16 cellular contexts compared by ENCODE assay signal in the genomic region with DNA sequence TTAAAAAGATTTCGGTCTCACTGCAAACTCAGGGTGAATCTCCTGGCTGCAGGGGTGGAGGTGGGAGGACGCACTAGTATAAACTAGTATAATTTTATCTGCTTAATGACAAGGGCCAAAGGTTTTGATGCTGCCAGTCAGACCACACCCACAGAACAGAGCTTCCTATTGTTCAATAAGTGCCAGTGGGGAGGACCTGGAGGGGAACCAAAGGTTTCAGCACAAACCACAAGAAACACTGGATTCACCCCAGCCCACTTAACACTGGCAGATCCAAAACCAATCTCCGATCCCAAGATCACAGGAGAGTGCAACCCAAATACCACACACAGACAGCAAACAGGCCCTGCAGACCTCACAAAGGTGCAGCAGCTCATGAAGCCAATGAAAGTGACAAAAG. TPM values are rescaled to one million over a fixed set of nuclear protein-coding genes. Genes with fewer than 3 reads are reported as not detected.
DNase-seq lines count a peak whose midpoint lies in the region; ATAC-seq, FAIRE-seq and TF ChIP-seq lines count a peak whose summit lies in the region.
"Had no signal": no experiment of that assay in that cellular context is flagged by ENCODE, and none has a peak within 500 bp of the region (broad histone marks: within the 10 kb centered on the region; RNA-seq: fewer than 3 reads in every experiment).

No MANE protein-coding gene starts in this region.

- 78% methylated on average over 3 of the region's 3 CpGs for WGBS in HepG2 (ENCODE audit: low lambda C conversion rate)
- WGBS in stomach, 5 donors: 56 to 81% (median 65%) methylated on average over 3 of the region's 3 CpGs

- H2AFZ ChIP-seq in PC-9: no peak overlapping the region
- H2AFZ ChIP-seq in HepG2 (ENCODE audit: low read length): no peak overlapping the region

- H3K36me3 ChIP-seq in PC-9 (ENCODE audit: low read depth) (peaks cover 14% of the 10 kb centered on the region), HepG2 (replicated peaks in 1 of 2; ENCODE audit: control insufficient read depth in 1 of 2, insufficient read depth in 2 of 2, low read length in 2 of 2) (peaks cover 0 to 2% of the 10 kb centered on the region in 2 experiments; a peak in 1 of 5 replicates), stomach (no peaks in the 10 kb centered on the region)
- H3K36me3 ChIP-seq: ascending aorta, gastroesophageal sphincter had no signal

- POLR2A ChIA-PET in PC-9 (lab: Charles Lee; ENCODE audit: unreplicated experiment) (interaction anchor here (1.2 kb wide), 1 partner anchor 31 kb away, joined by 3 read pairs; no protein-coding TSS in a partner anchor), HepG2 (lab: Yijun Ruan, JAX) (no interaction called here)

- CTCF ChIA-PET in PC-9 (lab: Charles Lee): interaction anchor here (1.1 kb wide), 1 partner anchor 17 kb away, joined by 4 read pairs; no protein-coding TSS in a partner anchor
- CTCF ChIA-PET in HepG2 (lab: Yijun Ruan, JAX; ENCODE audit: low intra/inter-chr PET ratio, low total read pairs): no interaction called here

- intact Hi-C loops in CD14-positive monocyte (cut with micrococcal nuclease) (no loop called here), PC-9 (cut with micrococcal nuclease; ENCODE audit: unreplicated experiment) (no loop called here), HepG2 (cut with micrococcal nuclease; ENCODE audit: unreplicated experiment) (no loop called here), stomach (cut with DNase I; ENCODE audit: low total_unique reads) (no loop called here)

- FAIRE-seq in HepG2 (lab: Jason Lieb, UNC): no peak
- FAIRE-seq: kidney had no signal

- H3K4me3 Mint-ChIP-seq in CD14-positive monocyte: peak overlapping the region in 1 of 2 donors; percentile 21
- H3K4me3 Mint-ChIP-seq: type B pancreatic cell had no signal

- TF ChIP-seq RAD21 in HepG2 (CRISPR knock-in tag; IDR thresholded peaks at IDR 0.05): no peak

- no peak; a peak in 1 of 4 replicates for TF ChIP-seq EP300 in HepG2 (IDR thresholded peaks at IDR 0.05; ENCODE audit: low read depth in 2 of 2, low read length in 2 of 2)
- TF ChIP-seq EP300 in HepG2 (CRISPR knock-in tag; IDR thresholded peaks at IDR 0.05; ENCODE audit: borderline replicate concordance): no peak
- TF ChIP-seq EP300 in stomach (IDR thresholded peaks at IDR 0.05): no peak

- peaks cover 0 to 6% (median 0%) of the 10 kb centered on the region in 3 donors for H3K27me3 Mint-ChIP-seq in CD14-positive monocyte (ENCODE audit: low read depth in 3 of 3)
- H3K27me3 Mint-ChIP-seq: type B pancreatic cell had no signal

- H4K20me1 ChIP-seq in PC-9 (ENCODE audit: insufficient read depth) (peaks cover 24% of the 10 kb centered on the region), HepG2 (ENCODE audit: insufficient read depth, low read length) (peaks cover 6% of the 10 kb centered on the region; the same call in 1 of the 2 replicates)

- H3K36me3 Mint-ChIP-seq in CD14-positive monocyte: peaks cover 24 to 39% of the 10 kb centered on the region in 2 donors

- TF ChIP-seq POLR2A in HepG2 (IDR thresholded peaks at IDR 0.05; ENCODE audit: insufficient read depth in 1 of 2, low read depth in 2 of 2, low read length in 2 of 2): no peak
- TF ChIP-seq POLR2A in stomach (IDR thresholded peaks at IDR 0.05): no peak

- no TSS peak for BruUV-seq in PC-9 (replicated peaks; lab: Mats Ljungman, UMichigan)
- no TSS peak for BruUV-seq in HepG2 (replicated peaks; lab: Mats Ljungman, UMichigan)

- no peaks in the 10 kb centered on the region for H3K9me2 ChIP-seq in PC-9 (ENCODE audit: insufficient read depth)

- H3F3A ChIP-seq in PC-9 (ENCODE audit: insufficient read depth, low read depth): peaks cover 35% of the 10 kb centered on the region

- peaks cover 0 to 5% (median 0%) of the 10 kb centered on the region in 7 donors for H3K9me3 Mint-ChIP-seq in CD14-positive monocyte
- H3K9me3 Mint-ChIP-seq: nephron, type B pancreatic cell had no signal

- H3K4me2 ChIP-seq in PC-9 (peak overlapping the region; percentile 63), HepG2 (ENCODE audit: low read depth, low read length) (no peak overlapping the region)

- H3K27ac Mint-ChIP-seq in CD14-positive monocyte: peak overlapping the region in 5 of 7 donors; percentile 4 to 82 (median 30)
- H3K27ac Mint-ChIP-seq: type B pancreatic cell had no signal

- no peaks in the 10 kb centered on the region for H3K27me3 ChIP-seq in PC-9 (ENCODE audit: insufficient read depth, low read depth)
- H3K27me3 ChIP-seq in HepG2 (ENCODE audit: control insufficient read depth in 1 of 2, insufficient read depth in 2 of 2, low read length in 2 of 2): no peaks in the 10 kb centered on the region
- H3K27me3 ChIP-seq in stomach: no peaks in the 10 kb centered on the region
- H3K27me3 ChIP-seq: ascending aorta, gastroesophageal sphincter had no signal

- H3K79me2 ChIP-seq in PC-9 (ENCODE audit: low read depth) (peaks cover 100% of the 10 kb centered on the region), HepG2 (ENCODE audit: insufficient read depth, low read length) (peaks cover 89% of the 10 kb centered on the region)

- DNase-seq in CD14-positive monocyte (ENCODE audit: low spot score) (no peak), COLO829 (ENCODE audit: low spot score) (peak; percentile 87), PC-9 (no peak), HepG2 (ENCODE audit: low spot score) (peak; percentile 66), activated gamma-delta T cell treated with Interleukin-2 at 50 U/mL for 16 hours (no peak), stomach (no peak), NCI-H146 (lab: John Stamatoyannopoulos, UW) (no peak)
- DNase-seq: DMS53; effector CD8-positive, alpha-beta T cell; kidney; NCI-H1105 treated with DMSO at 0.1 percent for 48 hours had no signal

- peaks cover 74% of the 10 kb centered on the region for H3K4me1 Mint-ChIP-seq in CD14-positive monocyte

- 0 out of 2 replicates have a peak overlapping the region, but pooled peaks have one; percentile 7 for H3K27ac ChIP-seq in PC-9
- H3K27ac ChIP-seq in HepG2 (ENCODE audit: extremely low read length, insufficient read depth, low read length): no peak overlapping the region
- no peak overlapping the region for H3K27ac ChIP-seq in stomach
- H3K27ac ChIP-seq: ascending aorta, gastroesophageal sphincter had no signal

- in situ Hi-C loops in HepG2 (cut with HindIII; ENCODE audit: extremely low pct_ligation_motif_present, low pct_unique_long_range_greater_than_20kb): no loop called here

- H3K4me3 ChIP-seq in PC-9 (no peak overlapping the region), HepG2 (replicated peaks in 1 of 3; ENCODE audit: insufficient read depth in 1 of 3, low read depth in 2 of 3, low read length in 3 of 3) (no peak overlapping the region), stomach (no peak overlapping the region)
- H3K4me3 ChIP-seq: ascending aorta, gastroesophageal sphincter had no signal

- H3K9ac ChIP-seq in HepG2 (ENCODE audit: insufficient read depth, low read depth, low read length): no peak overlapping the region

- H3K4me1 ChIP-seq in PC-9 (replicated peaks; ENCODE audit: insufficient read depth): peaks cover 80% of the 10 kb centered on the region
- H3K4me1 ChIP-seq in HepG2 (ENCODE audit: insufficient read depth, low read length): peaks cover 48% of the 10 kb centered on the region
- H3K4me1 ChIP-seq in stomach: peaks cover 20 to 53% (median 33%) of the 10 kb centered on the region in 4 donors

- H3K9me3 ChIP-seq in PC-9 (ENCODE audit: insufficient read depth, low read depth) (no peaks in the 10 kb centered on the region), HepG2 (ENCODE audit: low read length) (no peaks in the 10 kb centered on the region), stomach (no peaks in the 10 kb centered on the region)
- H3K9me3 ChIP-seq: ascending aorta, gastroesophageal sphincter had no signal

- ATAC-seq in HepG2 (peak; percentile 29; the same call in 1 of the 3 replicates), HG03108 (IDR thresholded peaks at IDR 0.05; ENCODE audit: unreplicated experiment) (no peak)
- ATAC-seq: gastroesophageal sphincter had no signal

- no peak for TF ChIP-seq CTCF in CD14-positive monocyte (IDR thresholded peaks at IDR 0.05)
- TF ChIP-seq CTCF in PC-9 (conservative IDR thresholded peaks at IDR 0.05): no peak
- TF ChIP-seq CTCF in HepG2 (CRISPR knock-in tag; IDR thresholded peaks at IDR 0.05): no peak
- TF ChIP-seq CTCF in stomach (IDR thresholded peaks at IDR 0.05): no peak

TF ChIP-seq in HepG2, 621 proteins besides CTCF, POLR2A, EP300 and RAD21:
- TF ChIP-seq SOX13 (IDR thresholded peaks at IDR 0.05): no peak
- peak in 1 of 2 experiments; percentile 39; a peak in 1 of 4 replicates for TF ChIP-seq SOX13 (CRISPR knock-in tag; conservative IDR thresholded peaks at IDR 0.05 in 1 of 2, IDR thresholded peaks at IDR 0.05 in 1 of 2)
- TF ChIP-seq SKI (IDR thresholded peaks at IDR 0.05; ENCODE audit: partially characterized antibody): no peak
TF ChIP-seq in HepG2: peak in this region for 1.

RNA-seq across cellular contexts. Expression of gene VOPP1, which starts 6.6 kb away (rescaled TPM):
- polyA plus RNA-seq in CD14-positive monocyte (10 to 100 TPM; 16.7 to 18.0 TPM), HepG2 (2011; rRNA removed) (21.3 and 21.8 TPM in 2 replicates), stomach (10 to 100 TPM; 14.0 to 27.3 (median 26.0) TPM)
- total RNA-seq in PC-9 (2021) (200 and 207 TPM in 2 replicates), HepG2 (2016; rRNA removed; fragmentation: Illumina TruSeq; extraction: Trizol) (49.9 and 55.3 TPM in 2 replicates), stomach (100 to 1,000 TPM in 1 of 5 donors, 10 to 100 TPM in 4; 19.6 to 117 (median 79.7) TPM)
- 29.6 and 31.7 TPM in 2 replicates for total RNA-seq in HepG2 (2016; cell fraction: cytosol; rRNA removed; fragmentation: Illumina TruSeq; extraction: Trizol; ENCODE audit: low read depth)
- 43.7 and 56.7 TPM in 2 replicates for total RNA-seq in HepG2 (2016; cell fraction: insoluble cytoplasmic fraction; rRNA removed; fragmentation: Illumina TruSeq; extraction: Trizol)
- 74.9 and 78.9 TPM in 2 replicates for total RNA-seq in HepG2 (2016; cell fraction: membrane; rRNA removed; fragmentation: Illumina TruSeq; extraction: Trizol)
- 43.5 and 50.2 TPM in 2 replicates for total RNA-seq in HepG2 (2016; cell fraction: nucleus; rRNA removed; fragmentation: Illumina TruSeq; extraction: Trizol)
- polyA plus RNA-seq in HepG2 (2011; cell fraction: cytosol; rRNA removed): 21.1 and 24.6 TPM in 2 replicates
- polyA plus RNA-seq in HepG2 (2011; cell fraction: nucleus; rRNA removed): 12.5 and 14.4 TPM in 2 replicates
- 24.1 and 26.8 TPM in 2 replicates for polyA plus RNA-seq in HepG2 (2012)
- polyA plus RNA-seq in HepG2 (2016; cell fraction: cytosol; fragmentation: Illumina TruSeq; extraction: Trizol; ENCODE audit: low read depth): 32.1 and 36.4 TPM in 2 replicates
- 38.0 and 40.3 TPM in 2 replicates for polyA plus RNA-seq in HepG2 (2016; cell fraction: insoluble cytoplasmic fraction; fragmentation: Illumina TruSeq; extraction: Trizol; ENCODE audit: low read depth)
- 62.2 and 67.1 TPM in 2 replicates for polyA plus RNA-seq in HepG2 (2016; cell fraction: membrane; fragmentation: Illumina TruSeq; extraction: Trizol; ENCODE audit: low read depth)
- polyA plus RNA-seq in HepG2 (2016; cell fraction: nucleus; fragmentation: Illumina TruSeq; extraction: Trizol; ENCODE audit: insufficient read depth, low read depth): 49.8 and 50.9 TPM in 2 replicates
- polyA minus RNA-seq in HepG2 (2011; rRNA and poly(A)+ RNA removed; ENCODE audit: low replicate concordance): 59.2 and 63.5 TPM in 2 replicates
- 28.0 and 28.5 TPM in 2 replicates for polyA minus RNA-seq in HepG2 (2011; cell fraction: cytosol; rRNA and poly(A)+ RNA removed)
- polyA minus RNA-seq in HepG2 (2011; cell fraction: nucleus; rRNA and poly(A)+ RNA removed): 19.4 and 23.2 TPM in 2 replicates

Comparison
In these comparisons a context has a peak if more than half of its experiments do, and no peak if none do; other contexts are left out.
1. DNase-seq: peak in COLO829 (single experiment) and HepG2 (single experiment); none in CD14-positive monocyte (single experiment), PC-9 (0 of 2), activated gamma-delta T cell treated with Interleukin-2 at 50 U/mL for 16 hours (single experiment), stomach (single experiment) and NCI-H146 (single experiment).